14 cellular contexts compared by ENCODE assay signal in genomic region chr4:176238819-176239218, GRCh38. TPM values are rescaled to one million over a fixed set of nuclear protein-coding genes. Genes with fewer than 3 reads are reported as not detected.
DNase-seq lines count a peak whose midpoint lies in the region; ATAC-seq and TF ChIP-seq lines count a peak whose summit lies in the region.
"Had no signal": no experiment of that assay in that cellular context is flagged by ENCODE, and none has a peak within 500 bp of the region (broad histone marks: within the 10 kb centered on the region; RNA-seq: fewer than 3 reads in every experiment).

No MANE protein-coding gene starts in this region.

- peak; percentile 28; the same call in 1 of the 2 replicates for ATAC-seq in WTC11
- no peak for ATAC-seq in gastroesophageal sphincter
- ATAC-seq in HG02973 (IDR thresholded peaks at IDR 0.05; ENCODE audit: unreplicated experiment): no peak
- ATAC-seq: T-helper 17 cell had no signal

- peak overlapping the region; percentile 14 to 66 (median 25) for H3K9ac ChIP-seq in skeletal muscle tissue (ENCODE audit: low read depth in 1 of 3, low read length in 3 of 3)

- H3K4me1 Mint-ChIP-seq in WTC11: peaks cover 22% of the 10 kb centered on the region
- peaks cover 0 to 3% (median 0%) of the 10 kb centered on the region in 4 donors for H3K4me1 Mint-ChIP-seq in CD4-positive, alpha-beta memory T cell
- H3K4me1 Mint-ChIP-seq: activated CD4-positive, alpha-beta memory T cell treated with anti-CD3 and anti-CD28 coated beads, Interleukin-2, amount 10 ng/mL, durations not matched to agents 7 days and 5 days; CD14-positive monocyte; T-helper 17 cell had no signal

- in situ Hi-C loops in HAP-1 (cut with MboI; ENCODE audit: low sequenced_read_pairs): no loop called here

- no peaks in the 10 kb centered on the region for H3K36me3 ChIP-seq in HAP-1 (replicated peaks)
- no peaks in the 10 kb centered on the region for H3K36me3 ChIP-seq in gastroesophageal sphincter
- H3K36me3 ChIP-seq in skeletal muscle tissue (ENCODE audit: control insufficient read depth in 3 of 3, insufficient read depth in 3 of 3, low read length in 3 of 3): no peaks in the 10 kb centered on the region
- no peaks in the 10 kb centered on the region for H3K36me3 ChIP-seq in CD4-positive, alpha-beta memory T cell (ENCODE audit: insufficient read depth, low read length)

- H3K27ac Mint-ChIP-seq in WTC11: no peak overlapping the region
- no peak overlapping the region for H3K27ac Mint-ChIP-seq in CD4-positive, alpha-beta memory T cell
- H3K27ac Mint-ChIP-seq: activated CD4-positive, alpha-beta memory T cell treated with anti-CD3 and anti-CD28 coated beads, Interleukin-2, amount 10 ng/mL, durations not matched to agents 7 days and 5 days; CD14-positive monocyte; T-helper 17 cell had no signal

- DNase-seq in HAP-1 (ENCODE audit: low spot score in 2 of 2) (peak; percentile 44 to 45), WTC11 (ENCODE audit: low spot score) (no peak), SHP77 (lab: John Stamatoyannopoulos, UW) (no peak), NCI-H1436 treated with DMSO at 0.1 percent for 48 hours (lab: John Stamatoyannopoulos, UW) (no peak)
- DNase-seq in CD4-positive, alpha-beta memory T cell: no peak
- DNase-seq: activated CD4-positive, alpha-beta memory T cell treated with anti-CD3 and anti-CD28 coated beads, Interleukin-2, amount 10 ng/mL, durations not matched to agents 7 days and 5 days; activated naive CD4-positive, alpha-beta T cell treated with anti-CD3 and anti-CD28 coated beads, Interleukin-2, amount 50 U/mL, for 16 hours; NCI-H1417 treated with DMSO at 0.1 percent for 48 hours; stimulated activated CD8-positive, alpha-beta memory T cell treated with anti-CD3 and anti-CD28 coated beads, Interleukin-4, amount 100 ng/mL, for 48 hours; T-helper 17 cell had no signal

- H3K27ac ChIP-seq in gastroesophageal sphincter (peak overlapping the region; percentile 87 to 98 (median 88)), skeletal muscle tissue (ENCODE audit: low read depth, low read length) (peak overlapping the region; percentile 92)
- no peak overlapping the region for H3K27ac ChIP-seq in CD4-positive, alpha-beta memory T cell (ENCODE audit: low read depth, low read length)

- H3K4me1 ChIP-seq in HAP-1: peaks cover 13% of the 10 kb centered on the region
- H3K4me1 ChIP-seq in gastroesophageal sphincter: peaks cover 0 to 38% (median 4%) of the 10 kb centered on the region in 3 donors
- H3K4me1 ChIP-seq in skeletal muscle tissue (ENCODE audit: control insufficient read depth in 3 of 3, insufficient read depth in 3 of 3, low read length in 3 of 3): peaks cover 18 to 36% (median 34%) of the 10 kb centered on the region in 3 donors
- H3K4me1 ChIP-seq in CD4-positive, alpha-beta memory T cell (ENCODE audit: insufficient read depth, low read length): no peaks in the 10 kb centered on the region

- intact Hi-C loops in CD4-positive, alpha-beta memory T cell (cut with micrococcal nuclease): no loop called here

- CTCF ChIA-PET in WTC11 (lab: Charles Lee): no interaction called here
- CTCF ChIA-PET in CD4-positive, alpha-beta memory T cell (lab: Charles Lee; ENCODE audit: partially characterized antibody): interaction anchor here (0.6 kb wide), 1 partner anchor 102 kb away, joined by 3 read pairs; no protein-coding TSS in a partner anchor

- H3K9me3 ChIP-seq in HAP-1: no peaks in the 10 kb centered on the region
- no peaks in the 10 kb centered on the region for H3K9me3 ChIP-seq in gastroesophageal sphincter
- no peaks in the 10 kb centered on the region for H3K9me3 ChIP-seq in skeletal muscle tissue (ENCODE audit: control insufficient read depth in 3 of 3, low read length in 3 of 3)
- no peaks in the 10 kb centered on the region for H3K9me3 ChIP-seq in CD4-positive, alpha-beta memory T cell (ENCODE audit: control insufficient read depth in 1 of 2, low read length in 2 of 2)

- WGBS in gastroesophageal sphincter (ENCODE audit: low coverage in 1 of 2), 2 donors: 57 to 90% methylated on average over 1 to 4 of the region's 4 CpGs

- H3K36me3 Mint-ChIP-seq in WTC11: no peaks in the 10 kb centered on the region
- H3K36me3 Mint-ChIP-seq in CD4-positive, alpha-beta memory T cell: no peaks in the 10 kb centered on the region
- H3K36me3 Mint-ChIP-seq: CD14-positive monocyte had no signal

- 0 out of 2 replicates have a peak, but pooled peaks cover 5% of the 10 kb centered on the region for H3K9me3 Mint-ChIP-seq in WTC11
- no peaks in the 10 kb centered on the region for H3K9me3 Mint-ChIP-seq in CD4-positive, alpha-beta memory T cell
- H3K9me3 Mint-ChIP-seq: activated CD4-positive, alpha-beta memory T cell treated with anti-CD3 and anti-CD28 coated beads, Interleukin-2, amount 10 ng/mL, durations not matched to agents 7 days and 5 days had no signal

- POLR2A ChIA-PET in WTC11 (lab: Charles Lee): no interaction called here
- POLR2A ChIA-PET in CD4-positive, alpha-beta memory T cell (lab: Charles Lee; ENCODE audit: partially characterized antibody): no interaction called here

- H3K4me3 Mint-ChIP-seq in WTC11: no peak overlapping the region
- no peak overlapping the region for H3K4me3 Mint-ChIP-seq in CD4-positive, alpha-beta memory T cell
- H3K4me3 Mint-ChIP-seq: activated CD4-positive, alpha-beta memory T cell treated with anti-CD3 and anti-CD28 coated beads, Interleukin-2, amount 10 ng/mL, durations not matched to agents 7 days and 5 days; CD14-positive monocyte; T-helper 17 cell had no signal

- no peak for TF ChIP-seq EP300 in gastroesophageal sphincter (IDR thresholded peaks at IDR 0.05)

- TF ChIP-seq POLR2A in gastroesophageal sphincter (IDR thresholded peaks at IDR 0.05): no peak

- H3K4me3 ChIP-seq in HAP-1 (no peak overlapping the region), gastroesophageal sphincter (no peak overlapping the region), skeletal muscle tissue (ENCODE audit: low read length in 3 of 3) (peak overlapping the region in 1 of 3 donors; percentile 33)
- H3K4me3 ChIP-seq in CD4-positive, alpha-beta memory T cell (ENCODE audit: low read length in 2 of 2): no peak overlapping the region

- H3K27me3 ChIP-seq in HAP-1 (ENCODE audit: low read depth) (no peaks in the 10 kb centered on the region), gastroesophageal sphincter (no peaks in the 10 kb centered on the region), skeletal muscle tissue (ENCODE audit: control insufficient read depth in 3 of 3, insufficient read depth in 3 of 3, low read length in 3 of 3) (no peaks in the 10 kb centered on the region)
- H3K27me3 ChIP-seq in CD4-positive, alpha-beta memory T cell (ENCODE audit: insufficient read depth, low read length): no peaks in the 10 kb centered on the region

- H3K27me3 Mint-ChIP-seq in WTC11 (ENCODE audit: low read depth): no peaks in the 10 kb centered on the region
- H3K27me3 Mint-ChIP-seq in CD4-positive, alpha-beta memory T cell: peaks cover 0 to 6% of the 10 kb centered on the region in 2 donors

- no peak for TF ChIP-seq CTCF in WTC11 (IDR thresholded peaks at IDR 0.05)
- TF ChIP-seq CTCF in gastroesophageal sphincter (IDR thresholded peaks at IDR 0.05): no peak

TF ChIP-seq in WTC11, 78 proteins besides CTCF, POLR2A, EP300 and RAD21:
- TF ChIP-seq, protein P1, sequence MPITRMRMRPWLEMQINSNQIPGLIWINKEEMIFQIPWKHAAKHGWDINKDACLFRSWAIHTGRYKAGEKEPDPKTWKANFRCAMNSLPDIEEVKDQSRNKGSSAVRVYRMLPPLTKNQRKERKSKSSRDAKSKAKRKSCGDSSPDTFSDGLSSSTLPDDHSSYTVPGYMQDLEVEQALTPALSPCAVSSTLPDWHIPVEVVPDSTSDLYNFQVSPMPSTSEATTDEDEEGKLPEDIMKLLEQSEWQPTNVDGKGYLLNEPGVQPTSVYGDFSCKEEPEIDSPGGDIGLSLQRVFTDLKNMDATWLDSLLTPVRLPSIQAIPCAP (CRISPR knock-in tag; IDR thresholded peaks at IDR 0.05): no peak
- no peak for TF ChIP-seq GABPB1 (CRISPR knock-in tag; IDR thresholded peaks at IDR 0.05)

RNA-seq across cellular contexts. Expression of gene ASB5, which starts 30.2 kb away (rescaled TPM):
- total RNA-seq in WTC11 (2021): 0.18 TPM in 1 of 3 replicates, not detected in the others
- 10 to 100 TPM; 21.8 to 69.1 (median 25.9) TPM for total RNA-seq in gastroesophageal sphincter
- total RNA-seq in skeletal muscle tissue: 77.8 TPM
- total RNA-seq in CD4-positive, alpha-beta memory T cell: not detected
- polyA plus RNA-seq in CD4-positive, alpha-beta memory T cell: not detected
- total RNA-seq: activated CD4-positive, alpha-beta memory T cell treated with anti-CD3 and anti-CD28 coated beads, Interleukin-2, amount 10 ng/mL, durations not matched to agents 7 days and 5 days; T-helper 17 cell had no signal
- polyA plus RNA-seq: CD14-positive monocyte had no signal

RNA-seq across cellular contexts. Expression of gene SPATA4, which starts 43.4 kb away (rescaled TPM):
- not detected in 3 replicates for total RNA-seq in WTC11 (2021)
- total RNA-seq in gastroesophageal sphincter: under 1 TPM in 2 of 4 donors, not detected in 2; 0.46 to 0.64 TPM
- 0.52 TPM for total RNA-seq in skeletal muscle tissue
- not detected for total RNA-seq in CD4-positive, alpha-beta memory T cell
- not detected for polyA plus RNA-seq in CD4-positive, alpha-beta memory T cell
- total RNA-seq: activated CD4-positive, alpha-beta memory T cell treated with anti-CD3 and anti-CD28 coated beads, Interleukin-2, amount 10 ng/mL, durations not matched to agents 7 days and 5 days; T-helper 17 cell had no signal
- polyA plus RNA-seq: CD14-positive monocyte had no signal

Comparison
In these comparisons a context has a peak if more than half of its experiments do, and no peak if none do; other contexts are left out.
1. DNase-seq: peak in HAP-1 (2 of 2); none in WTC11 (single experiment), SHP77 (0 of 2), NCI-H1436 treated with DMSO at 0.1 percent for 48 hours (single experiment) and CD4-positive, alpha-beta memory T cell (0 of 5).
2. RNA of gene ASB5, which starts 30.2 kb away (total RNA-seq): 77.8 TPM in skeletal muscle tissue (single experiment) and 21.8 to 69.1 TPM in gastroesophageal sphincter; 0.18 TPM in WTC11 and not detected in CD4-positive, alpha-beta memory T cell; every median in the first group is over 10 times any median in the second.